ENCODE assay signal across 5 cellular contexts in the genomic region with DNA sequence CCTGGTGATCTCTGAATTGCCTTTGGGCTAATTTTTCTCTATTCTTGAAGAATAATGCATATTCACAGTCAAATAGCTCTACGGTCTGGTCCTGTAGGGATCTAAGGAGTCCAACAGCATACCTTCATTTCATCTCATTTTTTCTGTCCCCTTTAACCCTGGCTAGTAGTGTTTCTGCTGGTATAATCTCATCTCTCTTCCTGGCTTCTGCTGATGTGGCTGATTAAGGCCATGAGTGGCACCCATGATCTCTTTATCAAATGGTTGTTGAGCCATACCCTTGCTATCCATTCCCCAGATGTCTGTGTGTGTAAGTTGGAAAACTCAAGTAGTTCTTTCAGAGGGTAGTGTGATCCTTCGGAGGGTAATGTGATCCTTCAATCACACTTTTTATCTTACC.
"Had no signal": no experiment of that assay in that cellular context is flagged by ENCODE, and none has a peak within 500 bp of the region (broad histone marks: within the 10 kb centered on the region; RNA-seq: fewer than 3 reads in every experiment).

No MANE protein-coding gene starts in this region.

- ATAC-seq: HepG2, K562 had no signal

- H3K4me1 Mint-ChIP-seq: IgD-negative memory B cell had no signal

- DNase-seq: IMR-90 had no signal

- H3K4me3 ChIP-seq: K562 had no signal

- H3K27ac ChIP-seq: HL-60 had no signal

- H3K4me3 Mint-ChIP-seq: IgD-negative memory B cell had no signal

- H3K27ac Mint-ChIP-seq: IgD-negative memory B cell had no signal

- H3K36me3 Mint-ChIP-seq: IgD-negative memory B cell had no signal
